Comparison of ENCODE assay signal across 8 cellular contexts in the genomic region with DNA sequence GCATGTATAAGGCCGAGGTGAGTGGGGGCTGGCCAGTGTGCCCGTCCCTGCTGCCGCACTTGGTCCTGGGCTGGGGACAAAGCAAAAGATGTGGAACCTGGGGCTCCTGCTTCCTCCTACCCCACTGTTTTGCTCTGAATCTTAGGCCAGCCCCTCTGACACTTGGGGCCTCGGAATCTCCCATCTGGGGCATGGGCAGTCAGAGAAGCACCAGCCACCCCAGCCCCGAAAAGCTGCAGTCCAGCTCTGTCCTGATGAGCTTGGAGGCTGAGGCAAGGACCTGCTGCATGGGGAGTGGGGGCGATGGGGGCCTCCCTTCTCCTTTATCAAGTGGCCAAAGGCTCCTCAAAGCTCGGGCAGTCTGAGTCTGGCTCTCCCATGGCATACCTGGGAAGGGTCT. TPM values are rescaled to one million over a fixed set of nuclear protein-coding genes. Genes with fewer than 3 reads are reported as not detected.
DNase-seq lines count a peak whose midpoint lies in the region; ATAC-seq and TF ChIP-seq lines count a peak whose summit lies in the region.

No MANE protein-coding gene starts in this region.

- 56 to 60% (median 58%) methylated on average over 7 of the region's 7 CpGs for WGBS in psoas muscle, 3 donors

- H3K36me3 Mint-ChIP-seq in CD14-positive monocyte: peaks cover 33 to 62% of the 10 kb centered on the region in 2 donors
- no peaks in the 10 kb centered on the region for H3K36me3 Mint-ChIP-seq in T-helper 17 cell (ENCODE audit: low read depth)

- peaks cover 0 to 33% of the 10 kb centered on the region in 2 donors for H3K36me3 ChIP-seq in psoas muscle (ENCODE audit: insufficient read depth in 1 of 2, low read depth in 1 of 2)

- DNase-seq in CD14-positive monocyte (ENCODE audit: low spot score) (no peak), T-helper 17 cell (no peak), fibroblast of villous mesenchyme (ENCODE audit: low read depth) (no peak), psoas muscle (no peak), DMS 273 (lab: John Stamatoyannopoulos, UW; ENCODE audit: unreplicated experiment) (no peak), NCI-H146 treated with DMSO at 0.1 percent for 48 hours (lab: John Stamatoyannopoulos, UW; ENCODE audit: unreplicated experiment) (no peak), NCI-H510A (lab: John Stamatoyannopoulos, UW) (no peak)

- no peak for TF ChIP-seq CTCF in CD14-positive monocyte (IDR thresholded peaks at IDR 0.05)
- no peak for TF ChIP-seq CTCF in fibroblast of villous mesenchyme (IDR thresholded peaks at IDR 0.05; ENCODE audit: insufficient read depth, low read depth, low read length)
- no peak for TF ChIP-seq CTCF in psoas muscle (IDR thresholded peaks at IDR 0.05)

- H3K4me3 Mint-ChIP-seq in CD14-positive monocyte (no peak overlapping the region), T-helper 17 cell (peak overlapping the region; percentile 45)

- peak overlapping the region; percentile 30 to 97 (median 96) for H3K27ac Mint-ChIP-seq in CD14-positive monocyte
- H3K27ac Mint-ChIP-seq in T-helper 17 cell: peak overlapping the region; percentile 97

- H3K4me3 ChIP-seq in fibroblast of villous mesenchyme (ENCODE audit: low read depth, low read length) (peak overlapping the region; percentile 58), psoas muscle (peak overlapping the region; percentile 67)

- H3K4me1 Mint-ChIP-seq in CD14-positive monocyte (peaks cover 41% of the 10 kb centered on the region), T-helper 17 cell (peaks cover 18% of the 10 kb centered on the region)

- peaks cover 0 to 2% (median 1%) of the 10 kb centered on the region in 3 donors for H3K27me3 Mint-ChIP-seq in CD14-positive monocyte (ENCODE audit: low read depth in 3 of 3)
- no peaks in the 10 kb centered on the region for H3K27me3 Mint-ChIP-seq in T-helper 17 cell

- H3K27me3 ChIP-seq in psoas muscle (ENCODE audit: insufficient read depth in 3 of 3, low read length in 2 of 3): no peaks in the 10 kb centered on the region

- peaks cover 83% of the 10 kb centered on the region for H3K4me1 ChIP-seq in psoas muscle

- H3K9me3 ChIP-seq in T-helper 17 cell (ENCODE audit: control insufficient read depth, low read length, poor library complexity, severe bottlenecking): no peaks in the 10 kb centered on the region
- H3K9me3 ChIP-seq in psoas muscle: no peaks in the 10 kb centered on the region

- intact Hi-C loops in CD14-positive monocyte (cut with micrococcal nuclease): loop anchor here in 1 of 2 donors (2.0 kb wide), 1 partner anchor 32 kb away; no protein-coding TSS in a partner anchor
- intact Hi-C loops in psoas muscle (cut with DNase I): loop anchor here in 1 of 2 donors (10.0 kb wide), 1 partner anchor 642 kb away; no protein-coding TSS in a partner anchor

- H3K27ac ChIP-seq in psoas muscle: peak overlapping the region; percentile 98

- H3K9me3 Mint-ChIP-seq in CD14-positive monocyte: no peaks in the 10 kb centered on the region

- no peak for ATAC-seq in T-helper 17 cell
- ATAC-seq in psoas muscle: no peak
- no peak for ATAC-seq in HG03095 (IDR thresholded peaks at IDR 0.05; ENCODE audit: unreplicated experiment)

RNA-seq across cellular contexts. Expression of a gene that starts 31.3 kb away (rescaled TPM):
- polyA plus RNA-seq in CD14-positive monocyte: 10 to 100 TPM; 11.7 to 12.4 TPM
- total RNA-seq in T-helper 17 cell: 10 to 100 TPM; 49.8 to 50.0 TPM
- 133 and 136 TPM in 2 replicates for total RNA-seq in fibroblast of villous mesenchyme
- 100 to 1,000 TPM in 2 of 4 donors, 10 to 100 TPM in 2; 95.1 to 110 (median 102) TPM for total RNA-seq in psoas muscle
- polyA plus RNA-seq in psoas muscle: 100 to 1,000 TPM in 1 of 3 donors, 10 to 100 TPM in 2; 54.1 to 109 (median 83.1) TPM

RNA-seq across cellular contexts. Expression of a gene that starts 31.9 kb away (rescaled TPM):
- 10 to 100 TPM; 12.2 to 15.0 TPM for polyA plus RNA-seq in CD14-positive monocyte
- total RNA-seq in T-helper 17 cell: 10 to 100 TPM; 12.9 to 23.3 TPM
- 33.2 and 38.7 TPM in 2 replicates for total RNA-seq in fibroblast of villous mesenchyme
- total RNA-seq in psoas muscle: 100 to 1,000 TPM; 123 to 229 (median 164) TPM
- polyA plus RNA-seq in psoas muscle: 100 to 1,000 TPM in 2 of 3 donors, 10 to 100 TPM in 1; 88.7 to 106 (median 100) TPM

RNA-seq across cellular contexts. Expression of a gene that starts 35.5 kb away (rescaled TPM):
- under 1 TPM; 0.36 to 0.79 TPM for polyA plus RNA-seq in CD14-positive monocyte
- total RNA-seq in T-helper 17 cell: 1 to 10 TPM; 2.4 to 3.1 TPM
- total RNA-seq in fibroblast of villous mesenchyme: 60.5 and 75.7 TPM in 2 replicates
- total RNA-seq in psoas muscle: 1 to 10 TPM; 1.7 to 4.5 (median 3.4) TPM
- 1 to 10 TPM; 1.4 to 8.3 (median 3.0) TPM for polyA plus RNA-seq in psoas muscle

Comparison
In these comparisons a context has a peak if more than half of its experiments do, and no peak if none do; other contexts are left out.
1. RNA of a gene that starts 35.5 kb away (total RNA-seq): 60.5 to 75.7 TPM in fibroblast of villous mesenchyme; 1.7 to 4.5 TPM in psoas muscle and 2.4 to 3.1 TPM in T-helper 17 cell; every median in the first group is over 10 times any median in the second.